Comparison of ENCODE assay signal across 8 cellular contexts in the genomic region with DNA sequence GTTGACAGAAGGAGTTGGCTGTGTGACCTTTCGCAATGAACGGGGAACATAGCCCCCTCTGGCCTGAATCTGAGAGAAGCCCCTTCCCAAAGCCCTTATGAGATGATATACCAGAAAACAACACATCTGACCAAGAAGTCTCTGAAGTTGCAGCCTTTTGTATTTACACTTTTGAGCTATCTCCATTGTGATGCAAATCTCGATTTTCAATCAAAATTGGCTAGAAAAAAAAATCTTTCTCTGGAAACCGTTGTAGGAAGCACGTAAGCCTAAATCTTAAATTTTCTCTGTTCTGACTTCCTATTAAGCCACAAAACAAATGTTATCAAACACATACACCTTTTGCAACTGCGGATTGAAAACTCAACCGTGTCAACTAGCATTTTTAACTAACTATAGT.
"Had no signal": no experiment of that assay in that cellular context is flagged by ENCODE, and none has a peak within 500 bp of the region (broad histone marks: within the 10 kb centered on the region; RNA-seq: fewer than 3 reads in every experiment).

No MANE protein-coding gene starts in this region.

- DNase-seq: GOT3, H9, HCEC 1CT, KBM-7 had no signal

- H3K27ac Mint-ChIP-seq: H9, IgD-negative memory B cell had no signal

- H3K4me2 ChIP-seq: KMS-11 had no signal

- H3K9ac ChIP-seq: KMS-11 had no signal

- H3K4me3 Mint-ChIP-seq: H9, IgD-negative memory B cell had no signal

- H3K27ac ChIP-seq: HL-60, KMS-11 had no signal

- ATAC-seq: HepG2 had no signal

- H3K9me3 Mint-ChIP-seq: H9, IgD-negative memory B cell had no signal

- H3K4me1 Mint-ChIP-seq: IgD-negative memory B cell had no signal

- H3K36me3 Mint-ChIP-seq: IgD-negative memory B cell had no signal
